Comparison of ENCODE assay signal across 9 cellular contexts in the genomic region with DNA sequence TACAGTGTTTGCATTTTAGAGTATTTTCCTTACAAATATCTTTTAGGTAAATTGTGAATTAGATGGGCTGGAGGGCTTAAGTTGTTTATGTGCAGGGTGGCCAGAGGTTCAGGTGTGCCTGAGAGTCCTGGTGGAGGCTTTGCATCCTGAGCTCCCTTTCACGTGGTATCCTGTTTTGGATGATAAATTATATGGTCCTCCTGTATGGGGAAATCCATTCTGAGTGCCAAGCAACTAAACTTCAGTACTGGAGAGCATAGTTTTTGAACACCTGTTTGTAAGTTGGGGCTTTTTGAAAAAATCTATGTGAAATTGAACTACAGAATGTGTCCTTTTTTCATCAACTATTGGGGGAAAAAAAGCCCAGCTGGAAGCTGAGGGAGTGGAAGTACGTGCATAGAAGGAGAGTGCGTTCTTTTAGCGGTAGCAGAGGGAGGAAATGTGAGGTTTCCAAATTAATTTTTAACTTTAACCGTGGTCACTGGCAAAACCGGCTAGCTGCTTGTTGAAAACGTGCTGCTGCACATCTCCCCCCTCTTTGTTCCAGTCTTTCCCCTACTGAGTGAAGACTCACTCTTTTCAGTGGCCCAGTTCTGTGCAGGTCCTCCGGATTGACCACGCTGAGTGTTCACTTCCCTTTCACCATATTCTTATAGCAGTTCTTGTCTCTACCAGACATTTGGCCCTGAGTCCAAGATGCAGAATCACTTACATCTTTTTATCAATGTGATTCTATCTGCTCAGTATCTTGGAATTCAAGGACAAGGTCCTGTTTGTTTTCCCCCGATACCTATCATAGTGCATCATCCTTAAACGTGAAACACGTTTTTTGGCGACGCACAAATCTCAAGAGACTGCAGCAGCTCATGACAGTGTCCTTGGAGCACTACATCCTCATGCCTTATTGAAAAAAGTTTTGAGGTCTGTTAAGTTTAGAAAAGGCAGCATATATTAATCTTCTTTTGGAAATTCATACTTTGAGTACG. TPM values are rescaled to one million over a fixed set of nuclear protein-coding genes. Genes with fewer than 3 reads are reported as not detected.
DNase-seq lines count a peak whose midpoint lies in the region; ATAC-seq and TF ChIP-seq lines count a peak whose summit lies in the region.
"Had no signal": no experiment of that assay in that cellular context is flagged by ENCODE, and none has a peak within 500 bp of the region (broad histone marks: within the 10 kb centered on the region; RNA-seq: fewer than 3 reads in every experiment).

No MANE protein-coding gene starts in this region.

- CTCF ChIA-PET in activated B cell treated with CpG ODN at 0.5 μM for 24 hours (lab: Charles Lee) = no interaction called here

- TF ChIP-seq CTCF in activated B cell treated with CpG ODN at 0.5 μM for 24 hours (IDR thresholded peaks at IDR 0.05) = no peak

- POLR2A ChIA-PET in activated B cell treated with CpG ODN at 0.5 μM for 24 hours (lab: Charles Lee) = no interaction called here

- H3K9me3 Mint-ChIP-seq in activated B cell treated with CpG ODN at 0.5 μM for 24 hours = no peaks in the 10 kb centered on the region
- H3K9me3 Mint-ChIP-seq in natural killer cell treated with Interleukin-12 subunit alpha and Interleukin-12 subunit beta and Interleukin-15 and Interleukin-18, amount 100 ng/mL, for 72 hours = no peaks in the 10 kb centered on the region

- ATAC-seq in GM18873 (IDR thresholded peaks at IDR 0.05; ENCODE audit: low FRiP score, unreplicated experiment) (peak; percentile 43), HG02571 (IDR thresholded peaks at IDR 0.05; ENCODE audit: unreplicated experiment) (peak; percentile 50), activated B cell treated with CpG ODN at 0.5 μM for 24 hours (ENCODE audit: low read depth) (no peak), HG03025 (IDR thresholded peaks at IDR 0.05; ENCODE audit: low FRiP score, unreplicated experiment) (no peak)
- ATAC-seq in natural killer cell treated with Interleukin-12 subunit alpha and Interleukin-12 subunit beta and Interleukin-15 and Interleukin-18, amount 100 ng/mL, for 72 hours = no peak

- DNase-seq in activated B cell treated with CpG ODN at 0.5 μM for 24 hours = no peak
- no peak for DNase-seq in natural killer cell treated with Interleukin-12 subunit alpha and Interleukin-12 subunit beta and Interleukin-15 and Interleukin-18, amount 100 ng/mL, for 72 hours (ENCODE audit: low spot score)
- DNase-seq in cerebellar nuclear complex (lab: John Stamatoyannopoulos, UW) = no peak
- no peak for DNase-seq in NCI-H2227 treated with DMSO at 0.1 percent for 48 hours (lab: John Stamatoyannopoulos, UW)
- no peak for DNase-seq in epidermal melanocyte (ENCODE audit: insufficient read length, low spot score)
- DNase-seq: activated T-cell treated with anti-CD3 and anti-CD28 coated beads, Interleukin-2, amount 50 U/mL, for 48 hours had no signal

- intact Hi-C loops in activated B cell treated with CpG ODN at 0.5 μM for 24 hours (cut with micrococcal nuclease) = no loop called here

- no peak overlapping the region for H3K4me3 Mint-ChIP-seq in activated B cell treated with CpG ODN at 0.5 μM for 24 hours
- H3K4me3 Mint-ChIP-seq in natural killer cell treated with Interleukin-12 subunit alpha and Interleukin-12 subunit beta and Interleukin-15 and Interleukin-18, amount 100 ng/mL, for 72 hours = peak overlapping the region; percentile 16

- no peaks in the 10 kb centered on the region for H3K27me3 Mint-ChIP-seq in activated B cell treated with CpG ODN at 0.5 μM for 24 hours
- H3K27me3 Mint-ChIP-seq in natural killer cell treated with Interleukin-12 subunit alpha and Interleukin-12 subunit beta and Interleukin-15 and Interleukin-18, amount 100 ng/mL, for 72 hours = no peaks in the 10 kb centered on the region

- peaks cover 2% of the 10 kb centered on the region for H3K4me1 Mint-ChIP-seq in activated B cell treated with CpG ODN at 0.5 μM for 24 hours
- peaks cover 32 to 54% of the 10 kb centered on the region in 2 donors for H3K4me1 Mint-ChIP-seq in natural killer cell treated with Interleukin-12 subunit alpha and Interleukin-12 subunit beta and Interleukin-15 and Interleukin-18, amount 100 ng/mL, for 72 hours (ENCODE audit: low read depth in 2 of 2)

- H3K27ac Mint-ChIP-seq in activated B cell treated with CpG ODN at 0.5 μM for 24 hours = peak overlapping the region; percentile 25
- peak overlapping the region; percentile 24 to 63 for H3K27ac Mint-ChIP-seq in natural killer cell treated with Interleukin-12 subunit alpha and Interleukin-12 subunit beta and Interleukin-15 and Interleukin-18, amount 100 ng/mL, for 72 hours

- H3K36me3 Mint-ChIP-seq in activated B cell treated with CpG ODN at 0.5 μM for 24 hours (ENCODE audit: low read depth) = peaks cover 87% of the 10 kb centered on the region
- H3K36me3 Mint-ChIP-seq in natural killer cell treated with Interleukin-12 subunit alpha and Interleukin-12 subunit beta and Interleukin-15 and Interleukin-18, amount 100 ng/mL, for 72 hours = peaks cover 23% of the 10 kb centered on the region

RNA-seq across cellular contexts. Expression of gene CNOT11, which starts 15.3 kb away (rescaled TPM):
- total RNA-seq in activated B cell treated with CpG ODN at 0.5 μM for 24 hours = 50.8 and 59.7 TPM in 2 replicates
- 10 to 100 TPM; 51.2 to 53.4 TPM for total RNA-seq in natural killer cell treated with Interleukin-12 subunit alpha and Interleukin-12 subunit beta and Interleukin-15 and Interleukin-18, amount 100 ng/mL, for 72 hours

RNA-seq across cellular contexts. Expression of gene RNF149, which starts 40.5 kb away (rescaled TPM):
- total RNA-seq in activated B cell treated with CpG ODN at 0.5 μM for 24 hours = 39.6 and 48.3 TPM in 2 replicates
- total RNA-seq in natural killer cell treated with Interleukin-12 subunit alpha and Interleukin-12 subunit beta and Interleukin-15 and Interleukin-18, amount 100 ng/mL, for 72 hours = 100 to 1,000 TPM in 1 of 2 donors, 10 to 100 TPM in 1; 85.6 to 123 TPM

Comparison
In these comparisons a context has a peak if more than half of its experiments do, and no peak if none do; other contexts are left out.
1. ATAC-seq: peak in GM18873 (single experiment) and HG02571 (single experiment); none in activated B cell treated with CpG ODN at 0.5 μM for 24 hours (single experiment), natural killer cell treated with Interleukin-12 subunit alpha and Interleukin-12 subunit beta and Interleukin-15 and Interleukin-18, amount 100 ng/mL, for 72 hours (0 of 2) and HG03025 (single experiment).